8 cellular contexts compared by ENCODE assay signal in the genomic region with DNA sequence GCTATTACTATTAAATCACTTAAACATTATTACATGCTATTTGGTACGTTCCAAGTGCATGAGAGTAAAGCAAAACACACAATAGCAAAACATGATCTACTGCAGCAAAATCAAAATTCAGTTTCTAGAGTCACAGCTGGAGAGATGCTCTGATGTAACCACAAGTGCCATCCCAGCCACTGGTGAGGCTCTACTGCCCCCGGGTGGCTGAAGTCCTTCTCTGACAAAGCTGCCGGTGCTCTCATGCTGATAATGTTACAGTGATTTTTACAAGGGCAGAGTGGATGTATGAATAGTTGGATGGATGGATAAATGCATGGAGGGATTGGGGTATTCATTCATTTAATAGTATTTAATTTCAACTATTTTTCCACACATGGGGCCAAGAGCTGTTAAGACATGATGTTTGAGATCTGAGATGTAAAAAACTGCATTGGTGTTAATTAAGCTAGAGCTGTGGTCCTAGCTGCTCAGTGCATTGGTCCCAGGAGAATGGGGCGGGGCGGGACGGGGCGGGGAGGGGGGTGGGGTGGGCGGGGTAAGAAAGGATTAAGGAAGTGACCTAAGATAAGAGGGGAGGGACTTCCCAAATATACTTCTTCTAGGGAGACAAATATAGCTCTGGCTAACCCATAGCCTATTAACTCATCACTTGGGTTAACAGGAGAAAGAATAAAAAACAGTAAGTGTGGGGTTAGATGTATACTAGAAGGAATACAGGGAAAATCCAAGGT. TPM values are rescaled to one million over a fixed set of nuclear protein-coding genes. Genes with fewer than 3 reads are reported as not detected.
DNase-seq lines count a peak whose midpoint lies in the region; ATAC-seq and TF ChIP-seq lines count a peak whose summit lies in the region.

No MANE protein-coding gene starts in this region.

- H3K9me2 ChIP-seq in neural cell (ENCODE audit: insufficient read depth, low read length): no peaks in the 10 kb centered on the region

- H3K36me3 Mint-ChIP-seq in activated T-cell treated with anti-CD3 and anti-CD28 coated beads, Interleukin-2, amount 50 U/mL, for 4 hours (ENCODE audit: insufficient read depth): no peaks in the 10 kb centered on the region

- DNase-seq in DMS53 (lab: John Stamatoyannopoulos, UW) (peak; percentile 77), Kasumi-1 (lab: John Stamatoyannopoulos, UW) (peak; percentile 57 to 77), Panc1 (ENCODE audit: low read depth, low spot score) (peak; percentile 30), fibroblast of mammary gland (ENCODE audit: low read depth) (peak; percentile 69), suprapubic skin (ENCODE audit: low spot score in 2 of 2) (peak; percentile 76 to 82)
- DNase-seq in activated T-cell treated with anti-CD3 and anti-CD28 coated beads, Interleukin-2, amount 50 U/mL, for 4 hours: peak; percentile 46

- no peaks in the 10 kb centered on the region for H3F3A ChIP-seq in neural cell (ENCODE audit: insufficient read depth, low read length, poor library complexity, severe bottlenecking)

- CTCF ChIA-PET in Panc1 (lab: Charles Lee): interaction anchor here (0.7 to 1.5 kb wide), 11 partner anchors 13 to 618 kb away, joined by 3 to 13 read pairs (median 5); no protein-coding TSS in a partner anchor

- H3K4me1 ChIP-seq in Panc1 (ENCODE audit: control insufficient read depth, insufficient read depth, low read length) (no peaks in the 10 kb centered on the region), suprapubic skin (no peaks in the 10 kb centered on the region)

- H3K4me1 Mint-ChIP-seq in activated T-cell treated with anti-CD3 and anti-CD28 coated beads, Interleukin-2, amount 50 U/mL, for 4 hours (ENCODE audit: low read depth): peaks cover 2% of the 10 kb centered on the region

- H3K4me3 ChIP-seq in Panc1 (ENCODE audit: low read depth in 2 of 2, low read length in 2 of 2) (no peak overlapping the region), fibroblast of mammary gland (ENCODE audit: control insufficient read depth, low read depth, low read length) (no peak overlapping the region), neural cell (ENCODE audit: low read length) (no peak overlapping the region), suprapubic skin (no peak overlapping the region)

- H3K9ac ChIP-seq in neural cell (ENCODE audit: low read length): no peak overlapping the region

- no peaks in the 10 kb centered on the region for H3K9me3 Mint-ChIP-seq in activated T-cell treated with anti-CD3 and anti-CD28 coated beads, Interleukin-2, amount 50 U/mL, for 4 hours

- TF ChIP-seq RAD21 in neural cell (conservative IDR thresholded peaks at IDR 0.05): peak; percentile 98

- H3K27me3 Mint-ChIP-seq in activated T-cell treated with anti-CD3 and anti-CD28 coated beads, Interleukin-2, amount 50 U/mL, for 4 hours (ENCODE audit: low read depth): peaks cover 10% of the 10 kb centered on the region

- no peak overlapping the region for H2AFZ ChIP-seq in neural cell (ENCODE audit: low read depth, low read length)

- no peaks in the 10 kb centered on the region for H3K9me3 ChIP-seq in Panc1 (ENCODE audit: control insufficient read depth, insufficient read depth, low read depth, low read length)
- H3K9me3 ChIP-seq in neural cell (ENCODE audit: low read length): no peaks in the 10 kb centered on the region
- H3K9me3 ChIP-seq in suprapubic skin: no peaks in the 10 kb centered on the region

- ATAC-seq in Panc1 (peak; percentile 98), GM21576 (IDR thresholded peaks at IDR 0.05; ENCODE audit: unreplicated experiment) (no peak)
- ATAC-seq in activated T-cell treated with anti-CD3 and anti-CD28 coated beads, Interleukin-2, amount 50 U/mL, for 4 hours: peak; percentile 69

- no peaks in the 10 kb centered on the region for H3K79me2 ChIP-seq in neural cell (replicated peaks; ENCODE audit: insufficient read depth, low read length)

- H3K4me2 ChIP-seq in neural cell (ENCODE audit: low read length): no peak overlapping the region

- H3K4me3 Mint-ChIP-seq in activated T-cell treated with anti-CD3 and anti-CD28 coated beads, Interleukin-2, amount 50 U/mL, for 4 hours: no peak overlapping the region

- H3K27ac ChIP-seq in Panc1 (ENCODE audit: low read length) (no peak overlapping the region), neural cell (ENCODE audit: low read length) (no peak overlapping the region), suprapubic skin (no peak overlapping the region)

- no peaks in the 10 kb centered on the region for H4K20me1 ChIP-seq in neural cell (ENCODE audit: insufficient read depth)

- TF ChIP-seq EP300 in neural cell (conservative IDR thresholded peaks at IDR 0.05; ENCODE audit: poor library complexity, severe bottlenecking) (peak; percentile 20), suprapubic skin (IDR thresholded peaks at IDR 0.05) (no peak)

- intact Hi-C loops in Panc1 (cut with micrococcal nuclease; ENCODE audit: unreplicated experiment): loop anchor here (2.0 kb wide), 1 partner anchor 370 kb away; no protein-coding TSS in a partner anchor

- H3K27me3 ChIP-seq in Panc1 (ENCODE audit: control insufficient read depth, insufficient read depth, low read length) (peaks cover 10% of the 10 kb centered on the region), neural cell (ENCODE audit: insufficient read depth, low read depth, low read length) (no peaks in the 10 kb centered on the region), suprapubic skin (peaks cover 1% of the 10 kb centered on the region)

- under 1% methylated on average over 8 of the region's 8 CpGs for WGBS in suprapubic skin

- in situ Hi-C loops in Panc1 (cut with HindIII; ENCODE audit: low pct_unique_long_range_greater_than_20kb, low sequenced_read_pairs): no loop called here

- POLR2A ChIA-PET in Panc1 (lab: Charles Lee): no interaction called here

- no TSS peak for BruUV-seq in Panc1 (replicated peaks; lab: Mats Ljungman, UMichigan)

- TF ChIP-seq CTCF in Panc1 (IDR thresholded peaks at IDR 0.05): peak; percentile 90
- peak; percentile 93 for TF ChIP-seq CTCF in fibroblast of mammary gland (conservative IDR thresholded peaks at IDR 0.05; ENCODE audit: control insufficient read depth, insufficient read depth, low read depth, low read length)
- peak; percentile 97 for TF ChIP-seq CTCF in neural cell (IDR thresholded peaks at IDR 0.05; ENCODE audit: poor library complexity, severe bottlenecking)
- peak; percentile 61 to 77 for TF ChIP-seq CTCF in suprapubic skin (IDR thresholded peaks at IDR 0.05)

- H3K36me3 ChIP-seq in Panc1 (ENCODE audit: control insufficient read depth, insufficient read depth, low read length): no peaks in the 10 kb centered on the region
- H3K36me3 ChIP-seq in neural cell (ENCODE audit: insufficient read depth, low read length): no peaks in the 10 kb centered on the region
- H3K36me3 ChIP-seq in suprapubic skin: no peaks in the 10 kb centered on the region

- TF ChIP-seq POLR2A in suprapubic skin (IDR thresholded peaks at IDR 0.05): no peak

TF ChIP-seq in neural cell, 6 proteins besides CTCF, POLR2A, EP300 and RAD21:
- TF ChIP-seq POLR2AphosphoS5 (IDR thresholded peaks at IDR 0.05) (no peak), SMC3 (conservative IDR thresholded peaks at IDR 0.05; ENCODE audit: poor library complexity) (peak; percentile 95)

RNA-seq across cellular contexts. Expression of gene SPESP1, which starts 5.3 kb away (rescaled TPM):
- not detected for total RNA-seq in Panc1 (2021; ENCODE audit: unreplicated experiment)
- not detected for polyA plus RNA-seq in Panc1 (2012; ENCODE audit: insufficient read length)
- total RNA-seq in activated T-cell treated with anti-CD3 and anti-CD28 coated beads, Interleukin-2, amount 50 U/mL, for 4 hours: under 1 TPM; 0.22 to 0.76 (median 0.45) TPM
- not detected in 2 replicates for polyA plus RNA-seq in neural cell
- polyA minus RNA-seq in neural cell: not detected in 2 replicates
- total RNA-seq in suprapubic skin: 1 to 10 TPM; 1.2 to 4.1 (median 2.2) TPM
